ENCODE assay signal across 8 cellular contexts in the genomic region with DNA sequence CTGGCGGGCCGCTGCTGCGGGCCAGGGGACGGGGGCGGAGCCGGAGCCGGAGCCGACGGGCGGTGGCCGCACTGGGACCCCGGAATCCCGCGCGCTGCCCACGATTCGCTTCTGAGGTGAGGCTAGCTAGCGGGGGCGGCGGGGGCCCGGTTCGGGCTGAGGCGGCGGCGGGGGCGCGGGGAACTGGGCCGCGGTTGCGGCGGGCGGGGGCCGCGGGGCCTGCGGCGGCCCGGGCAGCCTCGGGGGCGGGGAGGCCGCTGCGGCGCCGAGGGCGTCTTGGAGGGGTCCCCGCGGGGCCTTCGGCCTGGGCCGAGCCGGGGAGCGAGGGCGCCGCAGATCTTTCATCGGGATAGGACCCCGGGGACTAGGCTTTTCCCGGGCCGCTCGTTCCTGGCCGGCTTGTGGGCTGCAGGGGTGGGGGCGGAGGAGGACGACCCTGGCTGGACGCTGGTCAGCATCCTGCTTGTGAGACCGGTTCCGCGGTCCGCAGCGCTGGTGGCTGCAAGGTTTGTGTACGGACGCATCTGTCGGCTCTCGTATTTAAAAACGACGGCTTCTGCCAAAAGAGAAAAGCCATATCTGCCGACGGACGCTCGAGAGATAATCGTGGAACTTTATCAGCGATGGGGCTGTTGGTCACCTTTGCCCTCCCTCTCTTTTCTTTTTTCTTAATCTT. TPM values are rescaled to one million over a fixed set of nuclear protein-coding genes. Genes with fewer than 3 reads are reported as not detected.
A peak's percentile ranks its signal among the peaks of the same experiment; 100 is the strongest.
DNase-seq lines count a peak whose midpoint lies in the region; ATAC-seq and TF ChIP-seq lines count a peak whose summit lies in the region.

No MANE protein-coding gene starts in this region.

- ATAC-seq in HG03066 (IDR thresholded peaks at IDR 0.05; ENCODE audit: low read depth, unreplicated experiment) = peak; percentile 13
- peak in 1 of 2 donors; percentile 38 for ATAC-seq in naive thymus-derived CD8-positive, alpha-beta T cell

- H3K27ac ChIP-seq in esophagus muscularis mucosa (replicated peaks in 1 of 4) = peak overlapping the region; percentile 81 to 98 (median 94)

- H3K9me3 ChIP-seq in esophagus muscularis mucosa = no peaks in the 10 kb centered on the region

- H3K4me3 ChIP-seq in esophagus muscularis mucosa = peak overlapping the region; percentile 67 to 93 (median 84)

- TF ChIP-seq EP300 in esophagus muscularis mucosa (IDR thresholded peaks at IDR 0.05) = no peak

- no peaks in the 10 kb centered on the region for H3K27me3 Mint-ChIP-seq in T-helper 2 cell treated with Interferon-gamma antibody and Interleukin-4, amounts not matched to agents 5 μg/mL and 100 μg/mL, for 36 hours (ENCODE audit: low read depth)
- no peaks in the 10 kb centered on the region for H3K27me3 Mint-ChIP-seq in naive thymus-derived CD8-positive, alpha-beta T cell

- H3K9me3 Mint-ChIP-seq in T-helper 2 cell treated with Interferon-gamma antibody and Interleukin-4, amounts not matched to agents 5 μg/mL and 100 μg/mL, for 36 hours = peaks cover 9% of the 10 kb centered on the region
- peaks cover 0 to 12% (median 0%) of the 10 kb centered on the region in 9 donors for H3K9me3 Mint-ChIP-seq in naive thymus-derived CD8-positive, alpha-beta T cell

- H3K27ac Mint-ChIP-seq in T-helper 2 cell treated with Interferon-gamma antibody and Interleukin-4, amounts not matched to agents 5 μg/mL and 100 μg/mL, for 36 hours = peak overlapping the region; percentile 85
- H3K27ac Mint-ChIP-seq in naive thymus-derived CD8-positive, alpha-beta T cell = peak overlapping the region; percentile 87 to 96 (median 93)

- intact Hi-C loops in esophagus muscularis mucosa (cut with DNase I) = loop anchor here (2.0 kb wide), 1 partner anchor 91 kb away; no protein-coding TSS in a partner anchor

- TF ChIP-seq POLR2A in esophagus muscularis mucosa (IDR thresholded peaks at IDR 0.05; ENCODE audit: low read depth) = no peak

- H3K4me1 Mint-ChIP-seq in T-helper 2 cell treated with Interferon-gamma antibody and Interleukin-4, amounts not matched to agents 5 μg/mL and 100 μg/mL, for 36 hours (ENCODE audit: low read depth) = peaks cover 39% of the 10 kb centered on the region
- H3K4me1 Mint-ChIP-seq in naive thymus-derived CD8-positive, alpha-beta T cell = peaks cover 24 to 74% (median 69%) of the 10 kb centered on the region in 4 donors

- no peaks in the 10 kb centered on the region for H3K36me3 ChIP-seq in esophagus muscularis mucosa

- TF ChIP-seq CTCF in esophagus muscularis mucosa (IDR thresholded peaks at IDR 0.05) = peak in 1 of 3 experiments; percentile 1

- 0% methylated on average over 17 of the region's 78 CpGs for WGBS in esophagus muscularis mucosa

- H3K4me1 ChIP-seq in esophagus muscularis mucosa = peaks cover 33 to 55% (median 52%) of the 10 kb centered on the region in 4 donors

- H3K4me3 Mint-ChIP-seq in T-helper 2 cell treated with Interferon-gamma antibody and Interleukin-4, amounts not matched to agents 5 μg/mL and 100 μg/mL, for 36 hours = peak overlapping the region; percentile 90
- H3K4me3 Mint-ChIP-seq in naive thymus-derived CD8-positive, alpha-beta T cell = peak overlapping the region; percentile 90 to 97 (median 92)

- no peaks in the 10 kb centered on the region for H3K27me3 ChIP-seq in esophagus muscularis mucosa

- H3K36me3 Mint-ChIP-seq in T-helper 2 cell treated with Interferon-gamma antibody and Interleukin-4, amounts not matched to agents 5 μg/mL and 100 μg/mL, for 36 hours (ENCODE audit: low read depth) = peaks cover 12% of the 10 kb centered on the region
- H3K36me3 Mint-ChIP-seq in naive thymus-derived CD8-positive, alpha-beta T cell = peaks cover 0 to 4% (median 0%) of the 10 kb centered on the region in 3 donors

- POLR2A ChIA-PET in naive thymus-derived CD8-positive, alpha-beta T cell (lab: Charles Lee) = interaction anchor here (0.7 to 2.8 kb wide), 11 partner anchors 9 to 582 kb away, joined by 3 to 18 read pairs (median 4); partner anchors contain the start of gene MXD4

- DNase-seq in NCI-H748 (lab: John Stamatoyannopoulos, UW; ENCODE audit: unreplicated experiment) (peak; percentile 19), NCI-H748 treated with DMSO at 0.1 percent for 48 hours (lab: John Stamatoyannopoulos, UW) (no peak), esophagus muscularis mucosa (ENCODE audit: extremely low spot score) (peak; percentile 92), MV-4-11 (lab: John Stamatoyannopoulos, UW) (no peak), NCI-H345 treated with DMSO at 0.1 percent for 48 hours (lab: John Stamatoyannopoulos, UW; ENCODE audit: unreplicated experiment) (no peak)
- peak; percentile 24 for DNase-seq in T-helper 2 cell treated with Interferon-gamma antibody and Interleukin-4, amounts not matched to agents 5 μg/mL and 100 μg/mL, for 36 hours (ENCODE audit: low spot score)
- peak in 1 of 10 donors; percentile 13 for DNase-seq in naive thymus-derived CD8-positive, alpha-beta T cell

RNA-seq across cellular contexts. Expression of gene ADD1, which starts 0.4 kb away (rescaled TPM):
- total RNA-seq in esophagus muscularis mucosa = 100 to 1,000 TPM; 253 to 402 (median 311) TPM
- 100 to 1,000 TPM; 302 to 309 TPM for total RNA-seq in naive thymus-derived CD8-positive, alpha-beta T cell
- 100 to 1,000 TPM; 129 to 151 (median 150) TPM for polyA plus RNA-seq in naive thymus-derived CD8-positive, alpha-beta T cell

RNA-seq across cellular contexts. Expression of gene SH3BP2, which starts 51.2 kb away (rescaled TPM):
- 10 to 100 TPM; 25.2 to 34.5 (median 31.5) TPM for total RNA-seq in esophagus muscularis mucosa
- 10 to 100 TPM; 27.8 to 28.3 TPM for total RNA-seq in naive thymus-derived CD8-positive, alpha-beta T cell
- 10 to 100 TPM in 1 of 3 donors, 1 to 10 TPM in 2; 4.8 to 10.8 (median 5.4) TPM for polyA plus RNA-seq in naive thymus-derived CD8-positive, alpha-beta T cell

Comparison
In these comparisons a context has a peak if more than half of its experiments do, and no peak if none do; other contexts are left out.
1. DNase-seq: peak in NCI-H748 (single experiment), T-helper 2 cell treated with Interferon-gamma antibody and Interleukin-4, amounts not matched to agents 5 μg/mL and 100 μg/mL, for 36 hours (single experiment) and esophagus muscularis mucosa (single experiment); none in NCI-H748 treated with DMSO at 0.1 percent for 48 hours (single experiment), MV-4-11 (single experiment) and NCI-H345 treated with DMSO at 0.1 percent for 48 hours (single experiment).